Comparison of ENCODE assay signal across 10 cellular contexts in genomic region chr6:170026272-170027110, GRCh38.
DNase-seq lines count a peak whose midpoint lies in the region; ATAC-seq and TF ChIP-seq lines count a peak whose summit lies in the region.
"Had no signal": no experiment of that assay in that cellular context is flagged by ENCODE, and none has a peak within 500 bp of the region (broad histone marks: within the 10 kb centered on the region; RNA-seq: fewer than 3 reads in every experiment).

No MANE protein-coding gene starts in this region.

- no peaks in the 10 kb centered on the region for H3K9me3 Mint-ChIP-seq in activated naive CD8-positive, alpha-beta T cell treated with anti-CD3 and anti-CD28 coated beads, Interleukin-2, amount 10 ng/mL, durations not matched to agents 7 days and 5 days
- no peaks in the 10 kb centered on the region for H3K9me3 Mint-ChIP-seq in activated naive CD8-positive, alpha-beta T cell treated with anti-CD3 and anti-CD28 coated beads, Interleukin-2, amount 50 U/mL, for 24 hours
- H3K9me3 Mint-ChIP-seq: activated naive CD4-positive, alpha-beta T cell treated with anti-CD3 and anti-CD28 coated beads, Interleukin-2, amount 10 ng/mL, durations not matched to agents 7 days and 5 days had no signal

- H3K36me3 ChIP-seq in PC-3 (ENCODE audit: low read depth, low read length) (no peaks in the 10 kb centered on the region), right lobe of liver (no peaks in the 10 kb centered on the region)

- peaks cover 3% of the 10 kb centered on the region for H3K27me3 Mint-ChIP-seq in activated naive CD8-positive, alpha-beta T cell treated with anti-CD3 and anti-CD28 coated beads, Interleukin-2, amount 10 ng/mL, durations not matched to agents 7 days and 5 days
- peaks cover 7% of the 10 kb centered on the region for H3K27me3 Mint-ChIP-seq in activated naive CD8-positive, alpha-beta T cell treated with anti-CD3 and anti-CD28 coated beads, Interleukin-2, amount 50 U/mL, for 24 hours

- H3K4me1 ChIP-seq in PC-3 (ENCODE audit: insufficient read depth, low read length) (peaks cover 39% of the 10 kb centered on the region), right lobe of liver (peaks cover 0 to 22% (median 9%) of the 10 kb centered on the region in 4 donors)

- DNase-seq in activated naive CD8-positive, alpha-beta T cell treated with anti-CD3 and anti-CD28 coated beads, Interleukin-2, amount 10 ng/mL, durations not matched to agents 7 days and 5 days: peak; percentile 23
- DNase-seq in activated naive CD8-positive, alpha-beta T cell treated with anti-CD3 and anti-CD28 coated beads, Interleukin-2, amount 50 U/mL, for 24 hours: no peak
- DNase-seq in PC-3 (peak; percentile 90), right lobe of liver (peak in 2 of 3 donors; percentile 64 to 65), GM20000 (ENCODE audit: low spot score) (no peak), GDM1 (lab: John Stamatoyannopoulos, UW) (no peak), dedifferentiated amniotic fluid mesenchymal stem cell (ENCODE audit: extremely low spot score) (no peak)
- DNase-seq in stimulated activated CD4-positive, alpha-beta T cell treated with anti-CD3 and anti-CD28 coated beads, Interleukin-4, amount 100 ng/mL, for 1 hour: no peak
- DNase-seq: activated naive CD4-positive, alpha-beta T cell treated with anti-CD3 and anti-CD28 coated beads, Interleukin-2, amount 10 ng/mL, durations not matched to agents 7 days and 5 days; NK-92 treated with Interleukin-12 subunit alpha and Interleukin-12 subunit beta, amount 100 ng/mL, for 24 hours had no signal

- no peaks in the 10 kb centered on the region for H3K79me2 ChIP-seq in PC-3 (ENCODE audit: low read length)

- no peak for ATAC-seq in activated naive CD8-positive, alpha-beta T cell treated with anti-CD3 and anti-CD28 coated beads, Interleukin-2, amount 10 ng/mL, durations not matched to agents 7 days and 5 days (ENCODE audit: low read depth)
- ATAC-seq in activated naive CD8-positive, alpha-beta T cell treated with anti-CD3 and anti-CD28 coated beads, Interleukin-2, amount 50 U/mL, for 24 hours: no peak
- ATAC-seq in PC-3 (peak; percentile 74), right lobe of liver (peak in 3 of 4 donors; percentile 41 to 65 (median 61))

- no peaks in the 10 kb centered on the region for H3F3A ChIP-seq in PC-3 (ENCODE audit: low read length, unreplicated experiment)

- H3K4me3 Mint-ChIP-seq in activated naive CD8-positive, alpha-beta T cell treated with anti-CD3 and anti-CD28 coated beads, Interleukin-2, amount 10 ng/mL, durations not matched to agents 7 days and 5 days: no peak overlapping the region
- H3K4me3 Mint-ChIP-seq in activated naive CD8-positive, alpha-beta T cell treated with anti-CD3 and anti-CD28 coated beads, Interleukin-2, amount 50 U/mL, for 24 hours: no peak overlapping the region
- H3K4me3 Mint-ChIP-seq: activated naive CD4-positive, alpha-beta T cell treated with anti-CD3 and anti-CD28 coated beads, Interleukin-2, amount 10 ng/mL, durations not matched to agents 7 days and 5 days had no signal

- no peak for TF ChIP-seq POLR2A in right lobe of liver (IDR thresholded peaks at IDR 0.05)

- TF ChIP-seq CTCF in PC-3 (conservative IDR thresholded peaks at IDR 0.05; ENCODE audit: low read depth, low read length) (no peak), right lobe of liver (IDR thresholded peaks at IDR 0.05) (no peak), GM20000 (IDR thresholded peaks at IDR 0.05; ENCODE audit: extremely low read depth, missing control alignments) (no peak)

- 0 out of 2 replicates have a peak overlapping the region, but pooled peaks have one; percentile 12 for H2AFZ ChIP-seq in PC-3 (ENCODE audit: low read length)

- CTCF ChIA-PET in PC-3 (lab: Charles Lee): no interaction called here

- no peaks in the 10 kb centered on the region for H3K36me3 Mint-ChIP-seq in activated naive CD8-positive, alpha-beta T cell treated with anti-CD3 and anti-CD28 coated beads, Interleukin-2, amount 10 ng/mL, durations not matched to agents 7 days and 5 days
- H3K36me3 Mint-ChIP-seq in activated naive CD8-positive, alpha-beta T cell treated with anti-CD3 and anti-CD28 coated beads, Interleukin-2, amount 50 U/mL, for 24 hours (ENCODE audit: low read depth): no peaks in the 10 kb centered on the region
- H3K36me3 Mint-ChIP-seq: activated naive CD4-positive, alpha-beta T cell treated with anti-CD3 and anti-CD28 coated beads, Interleukin-2, amount 10 ng/mL, durations not matched to agents 7 days and 5 days had no signal

- H3K4me1 Mint-ChIP-seq in activated naive CD8-positive, alpha-beta T cell treated with anti-CD3 and anti-CD28 coated beads, Interleukin-2, amount 10 ng/mL, durations not matched to agents 7 days and 5 days: peaks cover 2% of the 10 kb centered on the region
- no peaks in the 10 kb centered on the region for H3K4me1 Mint-ChIP-seq in activated naive CD8-positive, alpha-beta T cell treated with anti-CD3 and anti-CD28 coated beads, Interleukin-2, amount 50 U/mL, for 24 hours
- H3K4me1 Mint-ChIP-seq: activated naive CD4-positive, alpha-beta T cell treated with anti-CD3 and anti-CD28 coated beads, Interleukin-2, amount 10 ng/mL, durations not matched to agents 7 days and 5 days had no signal

- H3K27ac Mint-ChIP-seq in activated naive CD8-positive, alpha-beta T cell treated with anti-CD3 and anti-CD28 coated beads, Interleukin-2, amount 10 ng/mL, durations not matched to agents 7 days and 5 days: no peak overlapping the region
- H3K27ac Mint-ChIP-seq in activated naive CD8-positive, alpha-beta T cell treated with anti-CD3 and anti-CD28 coated beads, Interleukin-2, amount 50 U/mL, for 24 hours: no peak overlapping the region
- H3K27ac Mint-ChIP-seq: activated naive CD4-positive, alpha-beta T cell treated with anti-CD3 and anti-CD28 coated beads, Interleukin-2, amount 10 ng/mL, durations not matched to agents 7 days and 5 days had no signal

- intact Hi-C loops in PC-3 (cut with micrococcal nuclease): no loop called here
- intact Hi-C loops in right lobe of liver (cut with DNase I): no loop called here

- H3K4me3 ChIP-seq in PC-3 (ENCODE audit: low read length): no peak overlapping the region
- no peak overlapping the region for H3K4me3 ChIP-seq in right lobe of liver

- H3K9ac ChIP-seq in PC-3 (ENCODE audit: low read length): peak overlapping the region; percentile 25; the same call in 1 of the 2 replicates

- no TSS peak for BruUV-seq in PC-3 (replicated peaks; lab: Mats Ljungman, UMichigan)

- POLR2A ChIA-PET in activated naive CD8-positive, alpha-beta T cell treated with anti-CD3 and anti-CD28 coated beads, Interleukin-2, amount 10 ng/mL, durations not matched to agents 7 days and 5 days (lab: Charles Lee): no interaction called here
- POLR2A ChIA-PET in PC-3 (lab: Charles Lee; ENCODE audit: unreplicated experiment): no interaction called here

- H3K9me3 ChIP-seq in PC-3 (ENCODE audit: low read length): no peaks in the 10 kb centered on the region
- no peaks in the 10 kb centered on the region for H3K9me3 ChIP-seq in right lobe of liver

- H3K27me3 ChIP-seq in PC-3 (ENCODE audit: low read length) (no peaks in the 10 kb centered on the region), right lobe of liver (no peaks in the 10 kb centered on the region)

- H3K27ac ChIP-seq in PC-3 (ENCODE audit: low read length) (peak overlapping the region; percentile 78), right lobe of liver (no peak overlapping the region)

- peak overlapping the region; percentile 37 for H3K4me2 ChIP-seq in PC-3 (ENCODE audit: low read length)

- 64% methylated on average over 5 of the region's 25 CpGs for WGBS in right lobe of liver (ENCODE audit: insufficient coverage, low coverage, low lambda C conversion rate, missing lambda C conversion rate)

- H3K9me2 ChIP-seq in PC-3 (replicated peaks; ENCODE audit: low read length): no peaks in the 10 kb centered on the region

- H4K20me1 ChIP-seq in PC-3 (ENCODE audit: low read length): no peaks in the 10 kb centered on the region

Comparison
In these comparisons a context has a peak if more than half of its experiments do, and no peak if none do; other contexts are left out.
1. DNase-seq: peak in activated naive CD8-positive, alpha-beta T cell treated with anti-CD3 and anti-CD28 coated beads, Interleukin-2, amount 10 ng/mL, durations not matched to agents 7 days and 5 days (single experiment), PC-3 (single experiment) and right lobe of liver (2 of 3); none in activated naive CD8-positive, alpha-beta T cell treated with anti-CD3 and anti-CD28 coated beads, Interleukin-2, amount 50 U/mL, for 24 hours (single experiment), GM20000 (single experiment), GDM1 (single experiment), stimulated activated CD4-positive, alpha-beta T cell treated with anti-CD3 and anti-CD28 coated beads, Interleukin-4, amount 100 ng/mL, for 1 hour (single experiment) and dedifferentiated amniotic fluid mesenchymal stem cell (single experiment).
2. ATAC-seq: peak in PC-3 (single experiment) and right lobe of liver (3 of 4); none in activated naive CD8-positive, alpha-beta T cell treated with anti-CD3 and anti-CD28 coated beads, Interleukin-2, amount 10 ng/mL, durations not matched to agents 7 days and 5 days (single experiment) and activated naive CD8-positive, alpha-beta T cell treated with anti-CD3 and anti-CD28 coated beads, Interleukin-2, amount 50 U/mL, for 24 hours (single experiment).